12 cellular contexts compared by ENCODE assay signal in the genomic region with DNA sequence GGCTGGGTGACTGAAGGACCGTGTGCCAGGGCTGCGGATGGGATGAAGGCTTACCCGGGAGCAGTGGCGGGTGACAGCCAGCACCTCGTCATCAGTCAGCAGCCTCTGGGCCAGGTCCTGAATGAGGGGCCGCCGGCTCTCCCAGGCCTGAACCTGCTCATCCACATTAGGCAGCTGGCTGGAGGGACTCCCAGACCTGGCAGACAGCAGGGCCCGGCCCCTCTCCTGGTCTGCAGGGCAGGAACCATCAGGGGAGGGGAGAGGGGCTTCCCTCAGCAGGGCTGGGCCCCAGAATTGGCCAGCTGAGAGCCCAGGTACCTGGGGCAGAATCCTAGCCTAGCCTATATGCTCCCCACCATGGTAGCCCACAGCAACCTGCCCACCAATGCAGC.
"Had no signal": no experiment of that assay in that cellular context is flagged by ENCODE, and none has a peak within 500 bp of the region (broad histone marks: within the 10 kb centered on the region; RNA-seq: fewer than 3 reads in every experiment).

No MANE protein-coding gene starts in this region.

- DNase-seq: cortex of kidney; effector CD8-positive, alpha-beta T cell; heart left ventricle; hippocampal formation; mucosa of descending colon; naive thymus-derived CD8-positive, alpha-beta T cell; spleen; stomach; trophoblast cell had no signal

- H3K4me3 Mint-ChIP-seq: naive thymus-derived CD8-positive, alpha-beta T cell had no signal

- H3K27me3 ChIP-seq: dorsolateral prefrontal cortex had no signal

- H3K4me3 ChIP-seq: dorsolateral prefrontal cortex, heart left ventricle, mucosa of descending colon, spleen, stomach had no signal

- H3K9me3 Mint-ChIP-seq: naive thymus-derived CD8-positive, alpha-beta T cell had no signal

- H3K27ac Mint-ChIP-seq: naive thymus-derived CD8-positive, alpha-beta T cell had no signal

- H3K36me3 ChIP-seq: heart left ventricle, spleen, stomach had no signal

- H3K27ac ChIP-seq: heart left ventricle, spleen, stomach had no signal

- H3K36me3 Mint-ChIP-seq: naive thymus-derived CD8-positive, alpha-beta T cell had no signal

- H3K9me3 ChIP-seq: heart left ventricle, mucosa of descending colon, spleen, stomach had no signal

- ATAC-seq: heart left ventricle; left lobe of liver; mucosa of descending colon; naive thymus-derived CD8-positive, alpha-beta T cell; sciatic nerve had no signal
